22 cellular contexts compared by ENCODE assay signal in genomic region chr9:18717751-18718150, GRCh38.
DNase-seq lines count a peak whose midpoint lies in the region; ATAC-seq lines count a peak whose summit lies in the region.
"Had no signal": no experiment of that assay in that cellular context is flagged by ENCODE, and none has a peak within 500 bp of the region (broad histone marks: within the 10 kb centered on the region; RNA-seq: fewer than 3 reads in every experiment).

No MANE protein-coding gene starts in this region.

- H3K4me1 ChIP-seq in GM23248 (ENCODE audit: insufficient read depth), result peaks cover 33% of the 10 kb centered on the region
- H3K4me1 ChIP-seq: BLaER1 treated with 17β-estradiol and CSF1 and Interleukin-3, amounts not matched to agents 10 nM and 100 nM had no signal

- no peaks in the 10 kb centered on the region for H3K9me3 ChIP-seq in GM23248 (ENCODE audit: low read depth)
- H3K9me3 ChIP-seq: BLaER1 treated with 17β-estradiol and CSF1 and Interleukin-3, amounts not matched to agents 10 nM and 100 nM had no signal

- ATAC-seq in GM21360 (IDR thresholded peaks at IDR 0.05; ENCODE audit: unreplicated experiment), result no peak

- no peak overlapping the region for H3K4me3 ChIP-seq in GM23248
- H3K4me3 ChIP-seq: BLaER1 treated with 17β-estradiol and CSF1 and Interleukin-3, amounts not matched to agents 10 nM and 100 nM had no signal

- peak overlapping the region; percentile 28; the same call in 1 of the 2 replicates for H3K9ac ChIP-seq in GM23248
- H3K9ac ChIP-seq: BLaER1 treated with 17β-estradiol and CSF1 and Interleukin-3, amounts not matched to agents 10 nM and 100 nM had no signal

- no peaks in the 10 kb centered on the region for H3K79me2 ChIP-seq in GM23248 (ENCODE audit: insufficient read depth)

- no peaks in the 10 kb centered on the region for H4K20me1 ChIP-seq in GM23248 (ENCODE audit: insufficient read depth)
- H4K20me1 ChIP-seq: BLaER1 treated with 17β-estradiol and CSF1 and Interleukin-3, amounts not matched to agents 10 nM and 100 nM had no signal

- no peaks in the 10 kb centered on the region for H3K27me3 ChIP-seq in GM23248 (replicated peaks; ENCODE audit: insufficient read depth)
- H3K27me3 ChIP-seq: BLaER1 treated with 17β-estradiol and CSF1 and Interleukin-3, amounts not matched to agents 10 nM and 100 nM had no signal

- H2AFZ ChIP-seq in GM23248, result no peak overlapping the region

- in situ Hi-C loops in GM23248 (cut with MboI), result loop anchor here (25.0 kb wide), 1 partner anchor 455 kb away; no protein-coding TSS in a partner anchor

- no peak overlapping the region for H3K4me2 ChIP-seq in GM23248 (ENCODE audit: unreplicated experiment)
- H3K4me2 ChIP-seq: BLaER1 treated with 17β-estradiol and CSF1 and Interleukin-3, amounts not matched to agents 10 nM and 100 nM had no signal

- H3F3A ChIP-seq in GM23248 (ENCODE audit: insufficient read depth), result peaks cover 49% of the 10 kb centered on the region

- H3K27ac ChIP-seq in GM23248, result peak overlapping the region; percentile 69
- H3K27ac ChIP-seq: BLaER1 treated with 17β-estradiol and CSF1 and Interleukin-3, amounts not matched to agents 10 nM and 100 nM; HL-60; RWPE1 had no signal

- H3K9me2 ChIP-seq in GM23248 (ENCODE audit: insufficient read depth), result no peaks in the 10 kb centered on the region

- H3K36me3 ChIP-seq in GM23248 (ENCODE audit: low read depth), result peaks cover 25% of the 10 kb centered on the region
- H3K36me3 ChIP-seq: BLaER1 treated with 17β-estradiol and CSF1 and Interleukin-3, amounts not matched to agents 10 nM and 100 nM had no signal

- 13% methylated on average over 2 of the region's 2 CpGs for WGBS in GM23248 (ENCODE audit: low coverage in 1 of 2, low lambda C conversion rate in 2 of 2, missing lambda C conversion rate in 2 of 2), 2 experiments

- DNase-seq in GM23248, result peak; percentile 86
- DNase-seq in RPMI7951 (ENCODE audit: low read depth), result peak; percentile 5
- peak; percentile 17 for DNase-seq in fibroblast of gingiva (ENCODE audit: low read depth)
- DNase-seq in renal cortical epithelial cell (ENCODE audit: low read depth), result peak; percentile 20
- no peak for DNase-seq in NCI-H2029 (lab: John Stamatoyannopoulos, UW)
- no peak for DNase-seq in cerebellar cortex (ENCODE audit: low spot score)
- no peak for DNase-seq in stimulated activated CD4-positive, alpha-beta T cell treated with anti-CD3 and anti-CD28 coated beads, Interleukin-4, amount 100 ng/mL, for 24 hours
- DNase-seq: AML-193; CD4-positive, alpha-beta T cell; HCEC 1CT; MV-4-11; NCI-H1105; NCI-H1436 treated with DMSO at 0.1 percent for 48 hours; NCI-H187 treated with DMSO at 0.1 percent for 48 hours; NCI-H2107; NCI-H446 treated with DMSO at 0.1 percent for 48 hours; NCI-H526; SHP77 had no signal

Comparison
In these comparisons a context has a peak if more than half of its experiments do, and no peak if none do; other contexts are left out.
1. DNase-seq: peak in GM23248 (single experiment), RPMI7951 (single experiment), fibroblast of gingiva (single experiment) and renal cortical epithelial cell (single experiment); none in NCI-H2029 (single experiment), cerebellar cortex (single experiment) and stimulated activated CD4-positive, alpha-beta T cell treated with anti-CD3 and anti-CD28 coated beads, Interleukin-4, amount 100 ng/mL, for 24 hours (single experiment).